ENCODE assay signal across 23 cellular contexts in the genomic region with DNA sequence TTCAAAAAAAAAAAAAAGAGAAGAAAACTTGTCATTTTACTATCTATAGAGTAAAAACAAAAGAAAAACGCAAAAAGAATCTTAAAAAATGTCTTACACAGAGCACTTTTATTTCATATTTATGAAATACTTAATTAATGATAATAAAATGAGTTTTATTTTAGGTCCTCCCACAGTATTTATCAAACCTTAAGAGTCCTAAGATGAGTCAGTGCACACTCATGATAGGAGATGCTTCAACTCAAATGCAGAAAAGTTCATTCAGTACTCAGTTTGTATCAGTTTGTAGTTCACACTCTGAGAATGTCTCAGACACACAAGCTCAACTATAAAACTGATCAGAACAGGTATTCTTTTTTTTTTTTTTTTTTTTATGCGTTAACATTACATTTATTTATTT. TPM values are rescaled to one million over a fixed set of nuclear protein-coding genes. Genes with fewer than 3 reads are reported as not detected.
DNase-seq lines count a peak whose midpoint lies in the region; ATAC-seq, FAIRE-seq and TF ChIP-seq lines count a peak whose summit lies in the region.
"Had no signal": no experiment of that assay in that cellular context is flagged by ENCODE, and none has a peak within 500 bp of the region (broad histone marks: within the 10 kb centered on the region; RNA-seq: fewer than 3 reads in every experiment).

No MANE protein-coding gene starts in this region.

- BruUV-seq in PC-3 (replicated peaks; lab: Mats Ljungman, UMichigan): no TSS peak

- H3K27me3 ChIP-seq in PC-3 (ENCODE audit: low read length) (no peaks in the 10 kb centered on the region), osteoblast (ENCODE audit: insufficient read depth, low read length) (peaks cover 13% of the 10 kb centered on the region)

- H4K20me1 ChIP-seq in PC-3 (ENCODE audit: low read length) (no peaks in the 10 kb centered on the region), osteoblast (ENCODE audit: insufficient read depth, low read length) (no peaks in the 10 kb centered on the region)

- TF ChIP-seq CTCF in PC-3 (conservative IDR thresholded peaks at IDR 0.05; ENCODE audit: low read depth, low read length) (no peak), fibroblast of mammary gland (conservative IDR thresholded peaks at IDR 0.05; ENCODE audit: control insufficient read depth, insufficient read depth, low read depth, low read length) (no peak), osteoblast (IDR thresholded peaks at IDR 0.05; ENCODE audit: extremely low read depth, low read depth, low read length) (no peak)

- H3K36me3 ChIP-seq in PC-3 (ENCODE audit: low read depth, low read length) (no peaks in the 10 kb centered on the region), osteoblast (ENCODE audit: insufficient read depth, low read length) (no peaks in the 10 kb centered on the region)

- H3K4me3 ChIP-seq in PC-3 (ENCODE audit: low read length) (no peak overlapping the region), fibroblast of mammary gland (ENCODE audit: control insufficient read depth, low read depth, low read length) (no peak overlapping the region), osteoblast (ENCODE audit: insufficient read depth, low read length) (no peak overlapping the region)
- H3K4me3 ChIP-seq: A549, SK-N-MC had no signal

- no peak overlapping the region for H2AFZ ChIP-seq in PC-3 (ENCODE audit: low read length)
- no peak overlapping the region for H2AFZ ChIP-seq in osteoblast (ENCODE audit: low read length)

- H3K9ac ChIP-seq in PC-3 (ENCODE audit: low read length): no peak overlapping the region

- intact Hi-C loops in PC-3 (cut with micrococcal nuclease): loop anchor here (2.0 kb wide), 1 partner anchor 38 kb away; no protein-coding TSS in a partner anchor
- intact Hi-C loops in posterior cingulate gyrus (cut with DNase I): no loop called here

- DNase-seq in HCEC 1CT (peak; percentile 29), PC-3 (peak; percentile 33), fibroblast of mammary gland (ENCODE audit: low read depth) (peak; percentile 36), osteoblast (ENCODE audit: insufficient read length, low spot score, missing footprints) (peak; percentile 64), posterior cingulate gyrus (no peak), H54 (ENCODE audit: insufficient read length, low spot score) (no peak)
- DNase-seq: C1 segment of cervical spinal cord; CD4-positive, alpha-beta memory T cell; COR-L47; DMS53; Karpas-422; MV-4-11; NCI-H1105 treated with DMSO at 0.1 percent for 48 hours; NCI-H146; NCI-H2029; NCI-H69; SIG-M5 had no signal

- H3K4me1 ChIP-seq in PC-3 (ENCODE audit: insufficient read depth, low read length) (no peaks in the 10 kb centered on the region), osteoblast (ENCODE audit: insufficient read depth, low read length) (no peaks in the 10 kb centered on the region)
- H3K4me1 ChIP-seq: A549 had no signal

- H3K9me2 ChIP-seq in PC-3 (replicated peaks; ENCODE audit: low read length): no peaks in the 10 kb centered on the region; the same call in 1 of the 2 replicates

- CTCF ChIA-PET in PC-3 (lab: Charles Lee): no interaction called here

- POLR2A ChIA-PET in PC-3 (lab: Charles Lee; ENCODE audit: unreplicated experiment): no interaction called here

- no peak for TF ChIP-seq POLR2A in H54 (IDR thresholded peaks at IDR 0.05; ENCODE audit: low read depth, low read length)

- H3K79me2 ChIP-seq in PC-3 (ENCODE audit: low read length): no peaks in the 10 kb centered on the region
- no peaks in the 10 kb centered on the region for H3K79me2 ChIP-seq in osteoblast (ENCODE audit: insufficient read depth, low read length)

- H3K4me2 ChIP-seq in PC-3 (ENCODE audit: low read length) (no peak overlapping the region), osteoblast (ENCODE audit: insufficient read depth, low read length) (no peak overlapping the region)
- H3K4me2 ChIP-seq: A549 had no signal

- H3K27ac ChIP-seq in PC-3 (ENCODE audit: low read length) (no peak overlapping the region), osteoblast (ENCODE audit: low read depth, low read length) (no peak overlapping the region)
- H3K27ac ChIP-seq: A549, SK-N-MC had no signal

- no peak for FAIRE-seq in H54 (lab: Jason Lieb, UNC)
- FAIRE-seq: A549, G401.6 had no signal

- peak; percentile 77 for ATAC-seq in PC-3
- no peak for ATAC-seq in GM21786 (IDR thresholded peaks at IDR 0.05; ENCODE audit: unreplicated experiment)
- ATAC-seq: A549, Panc1 had no signal

- H3F3A ChIP-seq in PC-3 (ENCODE audit: low read length, unreplicated experiment): no peaks in the 10 kb centered on the region

- H3K9me3 ChIP-seq in PC-3 (ENCODE audit: low read length): no peaks in the 10 kb centered on the region
- no peaks in the 10 kb centered on the region for H3K9me3 ChIP-seq in osteoblast (ENCODE audit: low read depth, low read length)
- H3K9me3 ChIP-seq: A549 had no signal

RNA-seq across cellular contexts. Expression of gene TRIM9, which starts 41.7 kb away (rescaled TPM):
- total RNA-seq in PC-3 (2014; rRNA removed): 2.5 and 2.6 TPM in 2 replicates
- total RNA-seq in osteoblast: 0.59 and 1.1 TPM in 2 replicates
- total RNA-seq: HT-29 had no signal

Comparison
In these comparisons a context has a peak if more than half of its experiments do, and no peak if none do; other contexts are left out.
1. DNase-seq: peak in HCEC 1CT (single experiment), PC-3 (single experiment), fibroblast of mammary gland (single experiment) and osteoblast (single experiment); none in posterior cingulate gyrus (0 of 10) and H54 (single experiment).